Comparison of ENCODE assay signal across 8 cellular contexts in genomic region chr13:97224544-97225324, GRCh38. TPM values are rescaled to one million over a fixed set of nuclear protein-coding genes. Genes with fewer than 3 reads are reported as not detected.
DNase-seq lines count a peak whose midpoint lies in the region; ATAC-seq and TF ChIP-seq lines count a peak whose summit lies in the region.

No MANE protein-coding gene starts in this region.

- POLR2A ChIA-PET in AG04449 (lab: Yijun Ruan, JAX) = interaction anchor here (1.0 to 1.6 kb wide), 2 partner anchors 34 to 103 kb away, joined by 4 read pairs; no protein-coding TSS in a partner anchor

- DNase-seq in AG04449 (ENCODE audit: low read depth, low spot score) = no peak
- peak; percentile 69 for DNase-seq in SHP77 treated with DMSO at 0.1 percent for 48 hours (lab: John Stamatoyannopoulos, UW)
- DNase-seq in dermis blood vessel endothelial cell = peak; percentile 79
- DNase-seq in foreskin melanocyte = no peak
- DNase-seq in middle frontal gyrus (ENCODE audit: extremely low spot score, low spot score) = no peak

- H3K27me3 ChIP-seq in muscle layer of colon (ENCODE audit: control insufficient read depth in 1 of 2, insufficient read depth in 2 of 2, low read length in 2 of 2) = no peaks in the 10 kb centered on the region

- CTCF ChIA-PET in AG04449 (lab: Yijun Ruan, JAX) = interaction anchor here (0.7 to 7.9 kb wide), 13 partner anchors 8 to 138 kb away, joined by 3 to 57 read pairs (median 3); no protein-coding TSS in a partner anchor

- H3K36me3 ChIP-seq in muscle layer of colon (ENCODE audit: insufficient read depth, low read length) = no peaks in the 10 kb centered on the region

- peak overlapping the region; percentile 73 for H3K4me3 ChIP-seq in AG04449 (ENCODE audit: low read depth, low read length)
- H3K4me3 ChIP-seq in muscle layer of colon (ENCODE audit: low read depth in 1 of 2, low read length in 2 of 2) = peak overlapping the region; percentile 60 to 69

- no peaks in the 10 kb centered on the region for H3K9me3 ChIP-seq in muscle layer of colon (ENCODE audit: low read length)

- ATAC-seq in GM18870 (IDR thresholded peaks at IDR 0.05; ENCODE audit: unreplicated experiment) = peak; percentile 21
- no peak for ATAC-seq in GM19463 (IDR thresholded peaks at IDR 0.05; ENCODE audit: unreplicated experiment)

- H3K4me1 ChIP-seq in muscle layer of colon (ENCODE audit: insufficient read depth, low read length) = peaks cover 47% of the 10 kb centered on the region

- peak overlapping the region; percentile 96 for H3K27ac ChIP-seq in muscle layer of colon (ENCODE audit: low read depth, low read length)

- H3K9ac ChIP-seq in muscle layer of colon (ENCODE audit: low read length) = peak overlapping the region; percentile 88

- TF ChIP-seq CTCF in AG04449 (IDR thresholded peaks at IDR 0.05; ENCODE audit: insufficient read depth, low read length, missing control alignments) = no peak

RNA-seq across cellular contexts. Expression of gene MBNL2, which starts 2.6 kb away (rescaled TPM):
- 78.3 and 90.6 TPM in 2 replicates for total RNA-seq in dermis blood vessel endothelial cell

Comparison
In these comparisons a context has a peak if more than half of its experiments do, and no peak if none do; other contexts are left out.
1. DNase-seq: peak in SHP77 treated with DMSO at 0.1 percent for 48 hours (single experiment) and dermis blood vessel endothelial cell (single experiment); none in AG04449 (single experiment), foreskin melanocyte (single experiment) and middle frontal gyrus (single experiment).